9 cellular contexts compared by ENCODE assay signal in genomic region chr20:14838663-14839650, GRCh38.
DNase-seq lines count a peak whose midpoint lies in the region; ATAC-seq and TF ChIP-seq lines count a peak whose summit lies in the region.
"Had no signal": no experiment of that assay in that cellular context is flagged by ENCODE, and none has a peak within 500 bp of the region (broad histone marks: within the 10 kb centered on the region; RNA-seq: fewer than 3 reads in every experiment).

No MANE protein-coding gene starts in this region.

- intact Hi-C loops in lower lobe of right lung (cut with DNase I), result no loop called here

- TF ChIP-seq CTCF in lower lobe of right lung (IDR thresholded peaks at IDR 0.05), result no peak

- H3K36me3 ChIP-seq in SJCRH30 (no peaks in the 10 kb centered on the region), lower lobe of right lung (no peaks in the 10 kb centered on the region)

- H3K4me3 ChIP-seq in SJCRH30 (peak overlapping the region; percentile 24), lower lobe of right lung (no peak overlapping the region)

- H3K27me3 ChIP-seq in SJCRH30 (no peaks in the 10 kb centered on the region), lower lobe of right lung (ENCODE audit: low read depth) (no peaks in the 10 kb centered on the region)

- DNase-seq in NCI-H2196 (lab: John Stamatoyannopoulos, UW; ENCODE audit: unreplicated experiment) (peak; percentile 13), NCI-H2196 treated with DMSO at 0.1 percent for 48 hours (lab: John Stamatoyannopoulos, UW; ENCODE audit: unreplicated experiment) (no peak), SJCRH30 (peak; percentile 63 to 87), lower lobe of right lung (no peak), GDM1 (lab: John Stamatoyannopoulos, UW) (no peak), middle frontal gyrus (ENCODE audit: extremely low spot score, low spot score) (no peak)
- DNase-seq: stimulated activated CD4-positive, alpha-beta T cell treated with anti-CD3 and anti-CD28 coated beads, Interleukin-4, amount 100 ng/mL, for 1 hour had no signal

- ATAC-seq in HG03097 (IDR thresholded peaks at IDR 0.05; ENCODE audit: low FRiP score, unreplicated experiment) (peak; percentile 59), lower lobe of right lung (no peak), esophagus mucosa (no peak)

- H3K9me3 ChIP-seq in SJCRH30 (replicated peaks) (no peaks in the 10 kb centered on the region), lower lobe of right lung (no peaks in the 10 kb centered on the region)

- peak overlapping the region; percentile 87 for H3K27ac ChIP-seq in SJCRH30
- H3K27ac ChIP-seq in lower lobe of right lung, result no peak overlapping the region

- H3K4me1 ChIP-seq in SJCRH30 (peaks cover 17% of the 10 kb centered on the region), lower lobe of right lung (no peaks in the 10 kb centered on the region)

Comparison
In these comparisons a context has a peak if more than half of its experiments do, and no peak if none do; other contexts are left out.
1. DNase-seq: peak in NCI-H2196 (single experiment) and SJCRH30 (2 of 2); none in NCI-H2196 treated with DMSO at 0.1 percent for 48 hours (single experiment), lower lobe of right lung (single experiment), GDM1 (single experiment) and middle frontal gyrus (single experiment).